Comparison of ENCODE assay signal across 28 cellular contexts in genomic region chrX:88830113-88830512, GRCh38.
"Had no signal": no experiment of that assay in that cellular context is flagged by ENCODE, and none has a peak within 500 bp of the region (broad histone marks: within the 10 kb centered on the region; RNA-seq: fewer than 3 reads in every experiment).

No MANE protein-coding gene starts in this region.

- H2AFZ ChIP-seq: neural progenitor cell, parathyroid adenoma had no signal

- H3K27ac ChIP-seq: neural progenitor cell, ovary, parathyroid adenoma, psoas muscle, skin epidermis, spleen, suprapubic skin, testis, tibial artery, transverse colon, upper lobe of right lung, uterus had no signal

- H3K36me3 ChIP-seq: neural progenitor cell, ovary, spleen, suprapubic skin, tibial artery, transverse colon, upper lobe of right lung, uterus had no signal

- H3K4me2 ChIP-seq: neural progenitor cell, smooth muscle cell had no signal

- H3K27me3 ChIP-seq: neural progenitor cell, ovary, spleen, suprapubic skin, testis, tibial artery, transverse colon, upper lobe of right lung, uterus had no signal

- H3K4me1 ChIP-seq: parathyroid adenoma, psoas muscle, spleen, suprapubic skin, testis, tibial artery, transverse colon, upper lobe of right lung, uterus had no signal

- ATAC-seq: natural killer cell; psoas muscle; right cardiac atrium; sciatic nerve; stimulated activated memory B cell treated with anti-CD40 and anti-IgM and Interleukin-4, amounts not matched to agents 10 μg/mL and 1 μg/mL and 100 μg/mL, for 72 hours; stimulated activated naive CD8-positive, alpha-beta T cell treated with anti-CD3 and anti-CD28 coated beads, Interleukin-15, amount 100 ng/mL, for 72 hours; stimulated activated naive CD8-positive, alpha-beta T cell treated with anti-CD3 and anti-CD28 coated beads, Interleukin-15, Interleukin-2, amounts not matched to agents 100 U/mL and 50 U/mL, for 24 hours; upper lobe of right lung had no signal

- H3K9ac ChIP-seq: neural progenitor cell, parathyroid adenoma had no signal

- DNase-seq: natural killer cell; occipital lobe; ovary; posterior cingulate gyrus; psoas muscle; right cardiac atrium; spleen; stimulated activated CD4-positive, alpha-beta T cell treated with anti-CD3 and anti-CD28 coated beads, Interleukin-12 subunit alpha, Interleukin-12 subunit beta, amount 100 ng/mL, for 4 hours; stimulated activated CD4-positive, alpha-beta T cell treated with anti-CD3 and anti-CD28 coated beads, Interleukin-1b, Interleukin-23, amount 100 ng/mL, for 48 hours; stimulated activated CD4-positive, alpha-beta T cell treated with anti-CD3 and anti-CD28 coated beads, Interleukin-4, amount 100 ng/mL, for 1 hour; stimulated activated CD4-positive, alpha-beta T cell treated with anti-CD3 and anti-CD28 coated beads, Interleukin-4, amount 100 ng/mL, for 4 hours; stimulated activated CD8-positive, alpha-beta memory T cell treated with anti-CD3 and anti-CD28 coated beads, Interleukin-4, amount 100 ng/mL, for 48 hours; stimulated activated naive CD4-positive, alpha-beta T cell; stimulated activated naive CD8-positive, alpha-beta T cell treated with anti-CD3 and anti-CD28 coated beads, Interleukin-15, amount 100 ng/mL, for 72 hours; stimulated activated naive CD8-positive, alpha-beta T cell treated with anti-CD3 and anti-CD28 coated beads, Interleukin-15, Interleukin-2, amounts not matched to agents 100 U/mL and 50 U/mL, for 24 hours; substantia nigra; testis; tibial artery; transverse colon; upper lobe of right lung; uterus had no signal

- H3K4me3 ChIP-seq: neural progenitor cell, ovary, psoas muscle, skin epidermis, smooth muscle cell, spleen, suprapubic skin, testis, tibial artery, transverse colon, upper lobe of right lung, uterus had no signal

- H3K9me3 ChIP-seq: ovary, psoas muscle, spleen, suprapubic skin, testis, tibial artery, transverse colon, upper lobe of right lung, uterus had no signal

- H3K79me2 ChIP-seq: parathyroid adenoma had no signal
